Comparison of ENCODE assay signal across 9 cellular contexts in genomic region chr3:152100491-152101086, GRCh38.
DNase-seq lines count a peak whose midpoint lies in the region; ATAC-seq and TF ChIP-seq lines count a peak whose summit lies in the region.
"Had no signal": no experiment of that assay in that cellular context is flagged by ENCODE, and none has a peak within 500 bp of the region (broad histone marks: within the 10 kb centered on the region; RNA-seq: fewer than 3 reads in every experiment).

No MANE protein-coding gene starts in this region.

- no peaks in the 10 kb centered on the region for H3K36me3 Mint-ChIP-seq in activated naive CD8-positive, alpha-beta T cell treated with anti-CD3 and anti-CD28 coated beads, Interleukin-2, amount 50 U/mL, for 24 hours (ENCODE audit: low read depth)
- H3K36me3 Mint-ChIP-seq in osteocyte (ENCODE audit: unreplicated experiment): no peaks in the 10 kb centered on the region
- H3K36me3 Mint-ChIP-seq: CD14-positive monocyte had no signal

- peaks cover 3% of the 10 kb centered on the region for H3K27me3 Mint-ChIP-seq in activated naive CD8-positive, alpha-beta T cell treated with anti-CD3 and anti-CD28 coated beads, Interleukin-2, amount 50 U/mL, for 24 hours
- no peaks in the 10 kb centered on the region for H3K27me3 Mint-ChIP-seq in osteocyte (ENCODE audit: unreplicated experiment)

- no peak overlapping the region for H3K4me3 Mint-ChIP-seq in activated naive CD8-positive, alpha-beta T cell treated with anti-CD3 and anti-CD28 coated beads, Interleukin-2, amount 50 U/mL, for 24 hours
- no peak overlapping the region for H3K4me3 Mint-ChIP-seq in osteocyte (ENCODE audit: unreplicated experiment)
- H3K4me3 Mint-ChIP-seq: CD14-positive monocyte had no signal

- peaks cover 2% of the 10 kb centered on the region for H3K4me1 Mint-ChIP-seq in activated naive CD8-positive, alpha-beta T cell treated with anti-CD3 and anti-CD28 coated beads, Interleukin-2, amount 50 U/mL, for 24 hours
- no peaks in the 10 kb centered on the region for H3K4me1 Mint-ChIP-seq in osteocyte (ENCODE audit: unreplicated experiment)

- no peaks in the 10 kb centered on the region for H3K9me3 Mint-ChIP-seq in activated naive CD8-positive, alpha-beta T cell treated with anti-CD3 and anti-CD28 coated beads, Interleukin-2, amount 50 U/mL, for 24 hours
- H3K9me3 Mint-ChIP-seq in osteocyte (ENCODE audit: unreplicated experiment): no peaks in the 10 kb centered on the region

- H3K4me3 ChIP-seq in GM12865 (ENCODE audit: low read depth, low read length): no peak overlapping the region

- H3K27ac Mint-ChIP-seq in activated naive CD8-positive, alpha-beta T cell treated with anti-CD3 and anti-CD28 coated beads, Interleukin-2, amount 50 U/mL, for 24 hours: no peak overlapping the region
- no peak overlapping the region for H3K27ac Mint-ChIP-seq in osteocyte (ENCODE audit: unreplicated experiment)
- H3K27ac Mint-ChIP-seq: CD14-positive monocyte had no signal

- peak; percentile 70 for DNase-seq in GM12865 (ENCODE audit: low read depth)
- DNase-seq in activated naive CD8-positive, alpha-beta T cell treated with anti-CD3 and anti-CD28 coated beads, Interleukin-2, amount 50 U/mL, for 24 hours: peak; percentile 5
- DNase-seq in hypothalamus (lab: John Stamatoyannopoulos, UW): no peak
- DNase-seq in superior temporal gyrus (ENCODE audit: extremely low spot score): no peak
- no peak for DNase-seq in osteocyte (ENCODE audit: extremely low spot score, unreplicated experiment)
- no peak for DNase-seq in COR-L47 (lab: John Stamatoyannopoulos, UW)

- TF ChIP-seq CTCF in GM12865 (IDR thresholded peaks at IDR 0.05; ENCODE audit: insufficient read depth, low read depth, low read length, missing control alignments) (no peak), osteocyte (IDR thresholded peaks at IDR 0.05) (no peak)

- ATAC-seq in GM21423 (IDR thresholded peaks at IDR 0.05; ENCODE audit: unreplicated experiment) (peak; percentile 99), HG03354 (IDR thresholded peaks at IDR 0.05; ENCODE audit: poor library complexity, severe bottlenecking, unreplicated experiment) (peak; percentile 100)
- ATAC-seq in activated naive CD8-positive, alpha-beta T cell treated with anti-CD3 and anti-CD28 coated beads, Interleukin-2, amount 50 U/mL, for 24 hours: peak; percentile 69

Comparison
In these comparisons a context has a peak if more than half of its experiments do, and no peak if none do; other contexts are left out.
1. DNase-seq: peak in GM12865 (single experiment) and activated naive CD8-positive, alpha-beta T cell treated with anti-CD3 and anti-CD28 coated beads, Interleukin-2, amount 50 U/mL, for 24 hours (single experiment); none in hypothalamus (0 of 51), superior temporal gyrus (single experiment), osteocyte (single experiment) and COR-L47 (single experiment).
2. Peak in every context shown above with its lines, with median percentiles within 50 percentile points of each other: ATAC-seq.